Comparison of ENCODE assay signal across 17 cellular contexts in the genomic region with DNA sequence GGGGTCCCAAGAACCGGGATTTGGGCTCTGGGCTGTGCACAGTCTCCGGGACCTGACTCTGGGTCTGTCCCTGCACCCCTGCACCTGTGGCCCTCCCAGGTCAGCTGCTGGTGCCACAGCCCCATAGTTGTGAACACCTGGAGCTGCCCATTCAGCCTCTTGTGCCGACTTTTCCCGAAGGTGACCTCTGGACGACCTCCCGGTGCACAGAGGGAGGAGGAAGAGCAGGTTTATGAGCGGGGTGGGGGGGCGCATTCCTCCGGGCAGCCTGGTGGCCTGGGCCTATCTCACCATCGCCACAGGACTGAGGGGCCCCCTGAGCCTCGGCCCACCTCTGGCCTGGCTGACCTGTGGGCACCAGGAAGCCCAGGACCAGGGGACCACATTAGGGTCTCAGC. TPM values are rescaled to one million over a fixed set of nuclear protein-coding genes. Genes with fewer than 3 reads are reported as not detected.
A peak's percentile ranks its signal among the peaks of the same experiment; 100 is the strongest.
DNase-seq lines count a peak whose midpoint lies in the region; ATAC-seq and TF ChIP-seq lines count a peak whose summit lies in the region.
"Had no signal": no experiment of that assay in that cellular context is flagged by ENCODE, and none has a peak within 500 bp of the region (broad histone marks: within the 10 kb centered on the region; RNA-seq: fewer than 3 reads in every experiment).

No MANE protein-coding gene starts in this region.

- TF ChIP-seq CTCF in C4-2B (conservative IDR thresholded peaks at IDR 0.05), result no peak

- no CpG with 5 or more reads among the region's 11 CpGs for WGBS in trophoblast cell (ENCODE audit: extremely low coverage, insufficient coverage, insufficient read length)

- peaks cover 1% of the 10 kb centered on the region for H3K79me2 ChIP-seq in trophoblast cell (ENCODE audit: control insufficient read depth, insufficient read depth, low read length, poor library complexity)

- H3K79me1 ChIP-seq in trophoblast cell (ENCODE audit: low read length), result peaks cover 16% of the 10 kb centered on the region

- POLR2A ChIA-PET in naive thymus-derived CD8-positive, alpha-beta T cell (lab: Charles Lee), result no interaction called here
- POLR2A ChIA-PET in activated CD4-positive, alpha-beta memory T cell treated with anti-CD3 and anti-CD28 coated beads for 36 hours (lab: Charles Lee), result interaction anchor here (0.7 kb wide), 1 partner anchor 51 kb away, joined by 3 read pairs; no protein-coding TSS in a partner anchor

- H3K9me3 Mint-ChIP-seq in naive thymus-derived CD8-positive, alpha-beta T cell, result no peaks in the 10 kb centered on the region
- H3K9me3 Mint-ChIP-seq in activated CD4-positive, alpha-beta memory T cell treated with anti-CD3 and anti-CD28 coated beads for 36 hours, result no peaks in the 10 kb centered on the region
- H3K9me3 Mint-ChIP-seq: CD4-positive, alpha-beta T cell had no signal

- no peak overlapping the region for H4K12ac ChIP-seq in trophoblast cell (ENCODE audit: low read depth, low read length)

- H2BK5ac ChIP-seq in trophoblast cell (ENCODE audit: low read depth, low read length, poor library complexity), result no peak overlapping the region

- no peak for TF ChIP-seq RAD21 in Ishikawa (IDR thresholded peaks at IDR 0.05; ENCODE audit: low read depth)

- peak overlapping the region; percentile 9 for H4K91ac ChIP-seq in trophoblast cell (ENCODE audit: low read depth, low read length)

- no peaks in the 10 kb centered on the region for H3K27me3 ChIP-seq in trophoblast cell (ENCODE audit: insufficient read depth, low read length)

- CTCF ChIA-PET in activated CD4-positive, alpha-beta memory T cell treated with anti-CD3 and anti-CD28 coated beads for 36 hours (lab: Charles Lee), result no interaction called here

- H3K36me3 ChIP-seq in trophoblast cell (ENCODE audit: control insufficient read depth in 1 of 2, insufficient read depth in 2 of 2, low read length in 2 of 2), result no peaks in the 10 kb centered on the region
- H3K36me3 ChIP-seq: BLaER1 treated with 17β-estradiol and CSF1 and Interleukin-3, amounts not matched to agents 10 nM and 100 nM had no signal

- no peak overlapping the region for H2BK120ac ChIP-seq in trophoblast cell (ENCODE audit: insufficient read depth, low read length, poor library complexity)

- H3K4me3 Mint-ChIP-seq in naive thymus-derived CD8-positive, alpha-beta T cell, result no peak overlapping the region
- no peak overlapping the region for H3K4me3 Mint-ChIP-seq in activated CD4-positive, alpha-beta memory T cell treated with anti-CD3 and anti-CD28 coated beads for 36 hours
- H3K4me3 Mint-ChIP-seq: CD4-positive, alpha-beta T cell had no signal

- H3K4me3 ChIP-seq in trophoblast cell (ENCODE audit: low read depth, low read length), result no peak overlapping the region
- H3K4me3 ChIP-seq: BLaER1 treated with 17β-estradiol and CSF1 and Interleukin-3, amounts not matched to agents 10 nM and 100 nM had no signal

- no peak overlapping the region for H2BK12ac ChIP-seq in trophoblast cell (ENCODE audit: low read length)

- H4K8ac ChIP-seq in trophoblast cell (ENCODE audit: low read depth, low read length), result no peak overlapping the region

- no peak overlapping the region for H3K27ac Mint-ChIP-seq in naive thymus-derived CD8-positive, alpha-beta T cell
- no peak overlapping the region for H3K27ac Mint-ChIP-seq in activated CD4-positive, alpha-beta memory T cell treated with anti-CD3 and anti-CD28 coated beads for 36 hours
- H3K27ac Mint-ChIP-seq: CD4-positive, alpha-beta T cell had no signal

- no peak overlapping the region for H3K4me2 ChIP-seq in trophoblast cell (ENCODE audit: low read length)
- H3K4me2 ChIP-seq: BLaER1 treated with 17β-estradiol and CSF1 and Interleukin-3, amounts not matched to agents 10 nM and 100 nM had no signal

- H3K14ac ChIP-seq in trophoblast cell (ENCODE audit: low read length), result peak overlapping the region; percentile 16

- H3K23ac ChIP-seq in trophoblast cell (ENCODE audit: low read length), result no peak overlapping the region

- TF ChIP-seq EP300 in Ishikawa (IDR thresholded peaks at IDR 0.05; ENCODE audit: borderline replicate concordance), result no peak

- peaks cover 7 to 15% of the 10 kb centered on the region in 2 experiments for H3K4me1 ChIP-seq in trophoblast cell (ENCODE audit: control insufficient read depth in 1 of 2, insufficient read depth in 2 of 2, low read length in 2 of 2)

- H3K18ac ChIP-seq in trophoblast cell (ENCODE audit: low read length), result no peak overlapping the region

- no peak overlapping the region for H3K9ac ChIP-seq in trophoblast cell (ENCODE audit: low read length)
- H3K9ac ChIP-seq: BLaER1 treated with 17β-estradiol and CSF1 and Interleukin-3, amounts not matched to agents 10 nM and 100 nM had no signal

- peaks cover 0 to 7% (median 0%) of the 10 kb centered on the region in 4 donors for H3K4me1 Mint-ChIP-seq in naive thymus-derived CD8-positive, alpha-beta T cell
- H3K4me1 Mint-ChIP-seq in activated CD4-positive, alpha-beta memory T cell treated with anti-CD3 and anti-CD28 coated beads for 36 hours (ENCODE audit: low read depth), result no peaks in the 10 kb centered on the region

- H2AFZ ChIP-seq in trophoblast cell (ENCODE audit: insufficient read depth, low read length, poor library complexity), result no peak overlapping the region

- no peaks in the 10 kb centered on the region for H3K36me3 Mint-ChIP-seq in naive thymus-derived CD8-positive, alpha-beta T cell
- peaks cover 1% of the 10 kb centered on the region for H3K36me3 Mint-ChIP-seq in activated CD4-positive, alpha-beta memory T cell treated with anti-CD3 and anti-CD28 coated beads for 36 hours

- H2AK5ac ChIP-seq in trophoblast cell (ENCODE audit: low read length), result peak overlapping the region; percentile 35

- intact Hi-C loops in activated CD4-positive, alpha-beta memory T cell treated with anti-CD3 and anti-CD28 coated beads for 36 hours (cut with micrococcal nuclease), result no loop called here

- DNase-seq in left kidney (ENCODE audit: low read depth, low spot score) (peak; percentile 85), trophoblast cell (no peak), NCI-H748 treated with DMSO at 0.1 percent for 48 hours (lab: John Stamatoyannopoulos, UW) (no peak)
- no peak for DNase-seq in naive thymus-derived CD8-positive, alpha-beta T cell
- no peak for DNase-seq in activated CD4-positive, alpha-beta memory T cell treated with anti-CD3 and anti-CD28 coated beads for 36 hours
- DNase-seq: ACHN; Calu3; CD4-positive, alpha-beta T cell; DMS 273 treated with DMSO at 0.1 percent for 48 hours; HCEC 1CT; KBM-7 had no signal

- H3K27me3 Mint-ChIP-seq in naive thymus-derived CD8-positive, alpha-beta T cell, result no peaks in the 10 kb centered on the region
- H3K27me3 Mint-ChIP-seq in activated CD4-positive, alpha-beta memory T cell treated with anti-CD3 and anti-CD28 coated beads for 36 hours, result no peaks in the 10 kb centered on the region
- H3K27me3 Mint-ChIP-seq: CD4-positive, alpha-beta T cell had no signal

- ATAC-seq in naive thymus-derived CD8-positive, alpha-beta T cell, result no peak

- no peak overlapping the region for H3K4ac ChIP-seq in trophoblast cell (ENCODE audit: low read depth, low read length)

- H3K27ac ChIP-seq in C4-2B (peak overlapping the region; percentile 44), trophoblast cell (ENCODE audit: low read depth, low read length) (no peak overlapping the region)
- H3K27ac ChIP-seq: BLaER1 treated with 17β-estradiol and CSF1 and Interleukin-3, amounts not matched to agents 10 nM and 100 nM had no signal

- H3K9me3 ChIP-seq in trophoblast cell (ENCODE audit: insufficient read depth, low read depth, low read length), result peaks cover 2% of the 10 kb centered on the region

TF ChIP-seq in Ishikawa, 13 proteins besides CTCF, POLR2A, EP300 and RAD21:
- TF ChIP-seq EGR1 (IDR thresholded peaks at IDR 0.05) (no peak), TCF12 (IDR thresholded peaks at IDR 0.05; ENCODE audit: low read depth) (0 out of 2 replicates have a peak, but pooled peaks have one; percentile 8), CREB1 (IDR thresholded peaks at IDR 0.05; ENCODE audit: low read depth) (no peak), NFIC (IDR thresholded peaks at IDR 0.05) (no peak), USF1 (IDR thresholded peaks at IDR 0.05) (no peak), ZBTB7A (IDR thresholded peaks at IDR 0.05; ENCODE audit: low read depth) (no peak)
TF ChIP-seq in Ishikawa: peak in this region for 1.

RNA-seq across cellular contexts. Expression of gene DNAJB8, which starts 45.3 kb away (rescaled TPM):
- not detected in 2 replicates for polyA plus RNA-seq in trophoblast cell (2013)
- total RNA-seq in naive thymus-derived CD8-positive, alpha-beta T cell, result not detected
- polyA plus RNA-seq in naive thymus-derived CD8-positive, alpha-beta T cell, result not detected
- total RNA-seq in activated CD4-positive, alpha-beta memory T cell treated with anti-CD3 and anti-CD28 coated beads for 36 hours, result not detected
- total RNA-seq: A172; Calu3; CD4-positive, alpha-beta T cell; Daoy; H4 had no signal
